In genomic region chr2:1518501-1518821, GRCh38 we compare ENCODE assay signal across 18 cellular contexts.
DNase-seq lines count a peak whose midpoint lies in the region; ATAC-seq, FAIRE-seq and TF ChIP-seq lines count a peak whose summit lies in the region.
"Had no signal": no experiment of that assay in that cellular context is flagged by ENCODE, and none has a peak within 500 bp of the region (broad histone marks: within the 10 kb centered on the region; RNA-seq: fewer than 3 reads in every experiment).

No MANE protein-coding gene starts in this region.

- no peaks in the 10 kb centered on the region for H4K20me1 ChIP-seq in HepG2 (ENCODE audit: insufficient read depth, low read length)

- CTCF ChIA-PET in HepG2 (lab: Yijun Ruan, JAX; ENCODE audit: low intra/inter-chr PET ratio, low total read pairs): no interaction called here

- 9% methylated on average over 2 of the region's 2 CpGs for WGBS in HepG2 (ENCODE audit: low lambda C conversion rate)
- 55% methylated on average over 2 of the region's 2 CpGs for WGBS in right lobe of liver (ENCODE audit: insufficient coverage, low coverage, low lambda C conversion rate, missing lambda C conversion rate)

- H3K4me2 ChIP-seq in HepG2 (ENCODE audit: low read depth, low read length): no peak overlapping the region
- H3K4me2 ChIP-seq: smooth muscle cell had no signal

- no peak for TF ChIP-seq CTCF in HepG2 (CRISPR knock-in tag; IDR thresholded peaks at IDR 0.05)
- TF ChIP-seq CTCF in right lobe of liver (IDR thresholded peaks at IDR 0.05): no peak

- H3K36me3 Mint-ChIP-seq in activated naive CD8-positive, alpha-beta T cell treated with anti-CD3 and anti-CD28 coated beads, Interleukin-2, amount 10 ng/mL, durations not matched to agents 7 days and 5 days: no peaks in the 10 kb centered on the region
- H3K36me3 Mint-ChIP-seq in stimulated activated naive CD8-positive, alpha-beta T cell treated with anti-CD3 and anti-CD28 coated beads, Interleukin-15, Interleukin-2, amounts not matched to agents 100 ng/mL and 50 ng/mL, for 24 hours (ENCODE audit: low read depth): no peaks in the 10 kb centered on the region
- H3K36me3 Mint-ChIP-seq: stimulated activated memory B cell treated with anti-CD40 and anti-IgM and Interleukin-4, amounts not matched to agents 10 μg/mL and 1 μg/mL and 100 μg/mL, for 72 hours had no signal

- peaks cover 7 to 61% of the 10 kb centered on the region in 2 experiments for H3K27me3 ChIP-seq in HepG2 (ENCODE audit: control insufficient read depth in 1 of 2, insufficient read depth in 2 of 2, low read length in 2 of 2)
- no peaks in the 10 kb centered on the region for H3K27me3 ChIP-seq in right lobe of liver
- H3K27me3 ChIP-seq: colonic mucosa, upper lobe of right lung had no signal

- H3K27ac ChIP-seq in HepG2 (ENCODE audit: extremely low read length, insufficient read depth, low read length): no peak overlapping the region
- no peak overlapping the region for H3K27ac ChIP-seq in right lobe of liver
- H3K27ac ChIP-seq: colonic mucosa, upper lobe of right lung had no signal

- no peak for FAIRE-seq in HepG2 (lab: Jason Lieb, UNC)
- no peak for FAIRE-seq in HTR-8/SVneo (lab: Jason Lieb, UNC)
- FAIRE-seq: astrocyte, frontal cortex had no signal

- in situ Hi-C loops in HepG2 (cut with HindIII; ENCODE audit: extremely low pct_ligation_motif_present, low pct_unique_long_range_greater_than_20kb): no loop called here

- H3K79me2 ChIP-seq in HepG2 (ENCODE audit: insufficient read depth, low read length): no peaks in the 10 kb centered on the region

- H3K4me3 Mint-ChIP-seq in activated naive CD8-positive, alpha-beta T cell treated with anti-CD3 and anti-CD28 coated beads, Interleukin-2, amount 10 ng/mL, durations not matched to agents 7 days and 5 days: peak overlapping the region; percentile 23
- no peak overlapping the region for H3K4me3 Mint-ChIP-seq in stimulated activated naive CD8-positive, alpha-beta T cell treated with anti-CD3 and anti-CD28 coated beads, Interleukin-15, Interleukin-2, amounts not matched to agents 100 ng/mL and 50 ng/mL, for 24 hours
- H3K4me3 Mint-ChIP-seq: stimulated activated memory B cell treated with anti-CD40 and anti-IgM and Interleukin-4, amounts not matched to agents 10 μg/mL and 1 μg/mL and 100 μg/mL, for 72 hours had no signal

- peak overlapping the region; percentile 77 for H3K27ac Mint-ChIP-seq in activated naive CD8-positive, alpha-beta T cell treated with anti-CD3 and anti-CD28 coated beads, Interleukin-2, amount 10 ng/mL, durations not matched to agents 7 days and 5 days
- peak overlapping the region; percentile 14 for H3K27ac Mint-ChIP-seq in stimulated activated naive CD8-positive, alpha-beta T cell treated with anti-CD3 and anti-CD28 coated beads, Interleukin-15, Interleukin-2, amounts not matched to agents 100 ng/mL and 50 ng/mL, for 24 hours
- H3K27ac Mint-ChIP-seq: stimulated activated memory B cell treated with anti-CD40 and anti-IgM and Interleukin-4, amounts not matched to agents 10 μg/mL and 1 μg/mL and 100 μg/mL, for 72 hours had no signal

- H3K4me1 Mint-ChIP-seq in activated naive CD8-positive, alpha-beta T cell treated with anti-CD3 and anti-CD28 coated beads, Interleukin-2, amount 10 ng/mL, durations not matched to agents 7 days and 5 days: peaks cover 15% of the 10 kb centered on the region
- H3K4me1 Mint-ChIP-seq in stimulated activated naive CD8-positive, alpha-beta T cell treated with anti-CD3 and anti-CD28 coated beads, Interleukin-15, Interleukin-2, amounts not matched to agents 100 ng/mL and 50 ng/mL, for 24 hours (ENCODE audit: low read depth): peaks cover 16% of the 10 kb centered on the region
- H3K4me1 Mint-ChIP-seq: stimulated activated memory B cell treated with anti-CD40 and anti-IgM and Interleukin-4, amounts not matched to agents 10 μg/mL and 1 μg/mL and 100 μg/mL, for 72 hours had no signal

- no peaks in the 10 kb centered on the region for H3K9me3 ChIP-seq in HepG2 (ENCODE audit: low read length)
- no peaks in the 10 kb centered on the region for H3K9me3 ChIP-seq in right lobe of liver
- H3K9me3 ChIP-seq: colonic mucosa, upper lobe of right lung had no signal

- TF ChIP-seq EP300 in HepG2 (IDR thresholded peaks at IDR 0.05; ENCODE audit: low read depth in 2 of 2, low read length in 2 of 2) (no peak), HepG2 (CRISPR knock-in tag; IDR thresholded peaks at IDR 0.05; ENCODE audit: borderline replicate concordance) (no peak)

- POLR2A ChIA-PET in HepG2 (lab: Yijun Ruan, JAX): no interaction called here
- POLR2A ChIA-PET in activated naive CD8-positive, alpha-beta T cell treated with anti-CD3 and anti-CD28 coated beads, Interleukin-2, amount 10 ng/mL, durations not matched to agents 7 days and 5 days (lab: Charles Lee): no interaction called here

- H3K4me1 ChIP-seq in HepG2 (ENCODE audit: insufficient read depth, low read length): no peaks in the 10 kb centered on the region
- no peaks in the 10 kb centered on the region for H3K4me1 ChIP-seq in right lobe of liver
- H3K4me1 ChIP-seq: colonic mucosa, upper lobe of right lung had no signal

- intact Hi-C loops in HepG2 (cut with micrococcal nuclease; ENCODE audit: unreplicated experiment): no loop called here
- intact Hi-C loops in right lobe of liver (cut with DNase I): no loop called here

- H3K9me3 Mint-ChIP-seq in activated naive CD8-positive, alpha-beta T cell treated with anti-CD3 and anti-CD28 coated beads, Interleukin-2, amount 10 ng/mL, durations not matched to agents 7 days and 5 days: no peaks in the 10 kb centered on the region
- no peaks in the 10 kb centered on the region for H3K9me3 Mint-ChIP-seq in stimulated activated naive CD8-positive, alpha-beta T cell treated with anti-CD3 and anti-CD28 coated beads, Interleukin-15, Interleukin-2, amounts not matched to agents 100 ng/mL and 50 ng/mL, for 24 hours
- H3K9me3 Mint-ChIP-seq: stimulated activated memory B cell treated with anti-CD40 and anti-IgM and Interleukin-4, amounts not matched to agents 10 μg/mL and 1 μg/mL and 100 μg/mL, for 72 hours had no signal

- no peak overlapping the region for H3K4me3 ChIP-seq in HepG2 (replicated peaks in 1 of 3; ENCODE audit: insufficient read depth in 1 of 3, low read depth in 2 of 3, low read length in 3 of 3)
- no peak overlapping the region for H3K4me3 ChIP-seq in right lobe of liver
- H3K4me3 ChIP-seq: colonic mucosa, smooth muscle cell, upper lobe of right lung had no signal

- BruUV-seq in HepG2 (replicated peaks; lab: Mats Ljungman, UMichigan): no TSS peak

- no peaks in the 10 kb centered on the region for H3K27me3 Mint-ChIP-seq in activated naive CD8-positive, alpha-beta T cell treated with anti-CD3 and anti-CD28 coated beads, Interleukin-2, amount 10 ng/mL, durations not matched to agents 7 days and 5 days
- H3K27me3 Mint-ChIP-seq in stimulated activated naive CD8-positive, alpha-beta T cell treated with anti-CD3 and anti-CD28 coated beads, Interleukin-15, Interleukin-2, amounts not matched to agents 100 ng/mL and 50 ng/mL, for 24 hours: no peaks in the 10 kb centered on the region
- H3K27me3 Mint-ChIP-seq: stimulated activated memory B cell treated with anti-CD40 and anti-IgM and Interleukin-4, amounts not matched to agents 10 μg/mL and 1 μg/mL and 100 μg/mL, for 72 hours had no signal

- H3K36me3 ChIP-seq in HepG2 (replicated peaks in 1 of 2; ENCODE audit: control insufficient read depth in 1 of 2, insufficient read depth in 2 of 2, low read length in 2 of 2): no peaks in the 10 kb centered on the region
- no peaks in the 10 kb centered on the region for H3K36me3 ChIP-seq in right lobe of liver
- H3K36me3 ChIP-seq: colonic mucosa, upper lobe of right lung had no signal

- H2AFZ ChIP-seq in HepG2 (ENCODE audit: low read length): no peak overlapping the region

- DNase-seq in HepG2 (ENCODE audit: low spot score) (no peak), right lobe of liver (no peak), NAMALWA (ENCODE audit: low spot score) (peak; percentile 11), ecto neural progenitor cell (ENCODE audit: low spot score) (no peak), HTR-8/SVneo (ENCODE audit: insufficient read length, low spot score) (no peak)
- no peak for DNase-seq in activated naive CD8-positive, alpha-beta T cell treated with anti-CD3 and anti-CD28 coated beads, Interleukin-2, amount 10 ng/mL, durations not matched to agents 7 days and 5 days
- DNase-seq: C1 segment of cervical spinal cord, colonic mucosa, NCI-H2107, NCI-H69, upper lobe of right lung had no signal

- ATAC-seq in HepG2: no peak
- no peak for ATAC-seq in right lobe of liver
- peak; percentile 80 for ATAC-seq in activated naive CD8-positive, alpha-beta T cell treated with anti-CD3 and anti-CD28 coated beads, Interleukin-2, amount 10 ng/mL, durations not matched to agents 7 days and 5 days (ENCODE audit: low read depth)
- no peak for ATAC-seq in HG03095 (IDR thresholded peaks at IDR 0.05; ENCODE audit: unreplicated experiment)
- ATAC-seq: Panc1; stimulated activated memory B cell treated with anti-CD40 and anti-IgM and Interleukin-4, amounts not matched to agents 10 μg/mL and 1 μg/mL and 100 μg/mL, for 72 hours; upper lobe of right lung had no signal

- H3K9ac ChIP-seq in HepG2 (ENCODE audit: insufficient read depth, low read depth, low read length): no peak overlapping the region

- no peak for TF ChIP-seq RAD21 in HepG2 (CRISPR knock-in tag; IDR thresholded peaks at IDR 0.05)

- TF ChIP-seq POLR2A in HepG2 (IDR thresholded peaks at IDR 0.05; ENCODE audit: insufficient read depth in 1 of 2, low read depth in 2 of 2, low read length in 2 of 2) (no peak), right lobe of liver (IDR thresholded peaks at IDR 0.05) (no peak)

TF ChIP-seq in HepG2, 621 proteins besides CTCF, POLR2A, EP300 and RAD21 (continues in another document):
- TF ChIP-seq NCOA2 (CRISPR knock-in tag; IDR thresholded peaks at IDR 0.05): no peak
- TF ChIP-seq CREB1 (IDR thresholded peaks at IDR 0.05): peak; percentile 68
- no peak for TF ChIP-seq CREB1 (CRISPR knock-in tag; IDR thresholded peaks at IDR 0.05)
